In the genomic region with DNA sequence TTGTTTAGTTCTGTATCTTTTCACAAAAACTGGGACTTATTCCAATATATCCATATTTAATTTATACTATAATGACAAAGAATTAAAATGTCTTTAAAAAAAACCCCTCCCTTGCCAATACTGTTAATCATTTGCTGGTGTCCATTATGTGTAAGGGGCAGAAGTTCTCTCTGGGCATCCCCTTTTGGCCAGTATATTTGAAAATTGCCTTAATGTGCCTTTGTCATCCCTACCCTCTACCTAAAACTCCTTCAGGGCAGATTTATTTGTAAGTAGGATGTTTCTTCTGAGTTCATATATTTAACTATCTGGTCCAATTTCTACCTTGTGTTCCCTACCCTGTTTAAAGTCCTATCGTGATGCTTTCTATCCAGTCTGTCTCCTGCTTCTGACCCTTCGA, we compare ENCODE assay signal across 12 cellular contexts.
DNase-seq lines count a peak whose midpoint lies in the region; ATAC-seq and TF ChIP-seq lines count a peak whose summit lies in the region.
"Had no signal": no experiment of that assay in that cellular context is flagged by ENCODE, and none has a peak within 500 bp of the region (broad histone marks: within the 10 kb centered on the region; RNA-seq: fewer than 3 reads in every experiment).

No MANE protein-coding gene starts in this region.

- no peaks in the 10 kb centered on the region for H3K27me3 Mint-ChIP-seq in nephron (ENCODE audit: low read depth)
- no peaks in the 10 kb centered on the region for H3K27me3 Mint-ChIP-seq in natural killer cell treated with Interleukin-12 subunit alpha and Interleukin-12 subunit beta and Interleukin-15 and Interleukin-18, amount 100 ng/mL, for 72 hours
- H3K27me3 Mint-ChIP-seq: naive B cell had no signal

- H3K4me2 ChIP-seq in GM23248 (ENCODE audit: unreplicated experiment) = no peak overlapping the region

- TF ChIP-seq POLR2A in prostate gland (IDR thresholded peaks at IDR 0.05) = no peak

- no peaks in the 10 kb centered on the region for H3K27me3 ChIP-seq in GM23248 (replicated peaks; ENCODE audit: insufficient read depth)
- no peaks in the 10 kb centered on the region for H3K27me3 ChIP-seq in effector memory CD4-positive, alpha-beta T cell (replicated peaks; ENCODE audit: control insufficient read depth, insufficient read depth, low read length, poor library complexity, severe bottlenecking)
- no peaks in the 10 kb centered on the region for H3K27me3 ChIP-seq in prostate gland (replicated peaks; ENCODE audit: insufficient read depth)

- no peaks in the 10 kb centered on the region for H3K36me3 Mint-ChIP-seq in nephron (ENCODE audit: low read depth)
- no peaks in the 10 kb centered on the region for H3K36me3 Mint-ChIP-seq in natural killer cell treated with Interleukin-12 subunit alpha and Interleukin-12 subunit beta and Interleukin-15 and Interleukin-18, amount 100 ng/mL, for 72 hours
- H3K36me3 Mint-ChIP-seq: naive B cell had no signal

- peak overlapping the region; percentile 34; the same call in 1 of the 2 replicates for H3K4me3 ChIP-seq in GM23248
- H3K4me3 ChIP-seq in effector memory CD4-positive, alpha-beta T cell (ENCODE audit: insufficient read depth, low read depth, low read length, poor library complexity, severe bottlenecking) = no peak overlapping the region
- H3K4me3 ChIP-seq in prostate gland = no peak overlapping the region

- DNase-seq in GM23248 (no peak), cerebellar cortex (ENCODE audit: low spot score) (no peak), prostate gland (ENCODE audit: low spot score) (no peak)
- no peak for DNase-seq in effector memory CD4-positive, alpha-beta T cell
- DNase-seq in natural killer cell treated with Interleukin-12 subunit alpha and Interleukin-12 subunit beta and Interleukin-15 and Interleukin-18, amount 100 ng/mL, for 72 hours (ENCODE audit: low spot score) = no peak
- DNase-seq: naive B cell; stimulated activated CD4-positive, alpha-beta T cell treated with anti-CD3 and anti-CD28 coated beads, Interleukin-4, amount 100 ng/mL, for 4 hours; T-helper 17 cell; trophoblast cell had no signal

- peaks cover 54% of the 10 kb centered on the region for H3K79me2 ChIP-seq in GM23248 (ENCODE audit: insufficient read depth)

- no peaks in the 10 kb centered on the region for H4K20me1 ChIP-seq in GM23248 (ENCODE audit: insufficient read depth)

- H3K4me1 ChIP-seq in GM23248 (ENCODE audit: insufficient read depth) (peaks cover 37% of the 10 kb centered on the region), prostate gland (replicated peaks) (no peaks in the 10 kb centered on the region)
- no peaks in the 10 kb centered on the region for H3K4me1 ChIP-seq in effector memory CD4-positive, alpha-beta T cell (ENCODE audit: control insufficient read depth, insufficient read depth, low read length, poor library complexity, severe bottlenecking)

- no peak for TF ChIP-seq CTCF in nephron (IDR thresholded peaks at IDR 0.05; ENCODE audit: unreplicated experiment in 3 of 3)
- TF ChIP-seq CTCF in prostate gland (IDR thresholded peaks at IDR 0.05) = no peak

- H3K4me1 Mint-ChIP-seq in nephron = peaks cover 56% of the 10 kb centered on the region
- peaks cover 0 to 13% of the 10 kb centered on the region in 2 donors for H3K4me1 Mint-ChIP-seq in natural killer cell treated with Interleukin-12 subunit alpha and Interleukin-12 subunit beta and Interleukin-15 and Interleukin-18, amount 100 ng/mL, for 72 hours (ENCODE audit: low read depth in 2 of 2)

- peak overlapping the region; percentile 57; the same call in 1 of the 2 replicates for H2AFZ ChIP-seq in GM23248

- H3K9me3 ChIP-seq in GM23248 (ENCODE audit: low read depth) (no peaks in the 10 kb centered on the region), prostate gland (no peaks in the 10 kb centered on the region)
- H3K9me3 ChIP-seq in effector memory CD4-positive, alpha-beta T cell (ENCODE audit: control insufficient read depth, low read length) = no peaks in the 10 kb centered on the region

- H3K36me3 ChIP-seq in GM23248 (ENCODE audit: low read depth) (no peaks in the 10 kb centered on the region), prostate gland (no peaks in the 10 kb centered on the region)
- H3K36me3 ChIP-seq in effector memory CD4-positive, alpha-beta T cell (ENCODE audit: control insufficient read depth, insufficient read depth, low read length) = no peaks in the 10 kb centered on the region

- H3K9me3 Mint-ChIP-seq in nephron = no peaks in the 10 kb centered on the region
- H3K9me3 Mint-ChIP-seq in natural killer cell treated with Interleukin-12 subunit alpha and Interleukin-12 subunit beta and Interleukin-15 and Interleukin-18, amount 100 ng/mL, for 72 hours = no peaks in the 10 kb centered on the region
- H3K9me3 Mint-ChIP-seq: naive B cell had no signal

- intact Hi-C loops in prostate gland (cut with DNase I) = no loop called here

- H3K27ac Mint-ChIP-seq in nephron = peak overlapping the region; percentile 88 to 93 (median 92)
- no peak overlapping the region for H3K27ac Mint-ChIP-seq in natural killer cell treated with Interleukin-12 subunit alpha and Interleukin-12 subunit beta and Interleukin-15 and Interleukin-18, amount 100 ng/mL, for 72 hours
- H3K27ac Mint-ChIP-seq: T-helper 17 cell had no signal

- no peak overlapping the region for H3K27ac ChIP-seq in GM23248
- H3K27ac ChIP-seq in effector memory CD4-positive, alpha-beta T cell (ENCODE audit: insufficient read depth, low read length, poor library complexity, severe bottlenecking) = no peak overlapping the region
- H3K27ac ChIP-seq in prostate gland = no peak overlapping the region

- 96 to 98% methylated on average over 2 of the region's 2 CpGs for WGBS in GM23248 (ENCODE audit: low coverage in 1 of 2, low lambda C conversion rate in 2 of 2, missing lambda C conversion rate in 2 of 2), 2 experiments
- 76% methylated on average over 2 of the region's 2 CpGs for WGBS in prostate gland

- H3K4me3 Mint-ChIP-seq in nephron = peak overlapping the region in 2 of 3 experiments; percentile 2 to 47
- H3K4me3 Mint-ChIP-seq in natural killer cell treated with Interleukin-12 subunit alpha and Interleukin-12 subunit beta and Interleukin-15 and Interleukin-18, amount 100 ng/mL, for 72 hours = no peak overlapping the region
- H3K4me3 Mint-ChIP-seq: naive B cell, T-helper 17 cell had no signal

- H3K9ac ChIP-seq in GM23248 = no peak overlapping the region

- ATAC-seq in GM18870 (IDR thresholded peaks at IDR 0.05; ENCODE audit: unreplicated experiment) = peak; percentile 37
- peak; percentile 39 for ATAC-seq in HG03378 (IDR thresholded peaks at IDR 0.05; ENCODE audit: unreplicated experiment)
- no peak for ATAC-seq in natural killer cell treated with Interleukin-12 subunit alpha and Interleukin-12 subunit beta and Interleukin-15 and Interleukin-18, amount 100 ng/mL, for 72 hours
- ATAC-seq: T-helper 17 cell had no signal

- no peaks in the 10 kb centered on the region for H3K9me2 ChIP-seq in GM23248 (ENCODE audit: insufficient read depth)

- H3F3A ChIP-seq in GM23248 (ENCODE audit: insufficient read depth) = peaks cover 19% of the 10 kb centered on the region; the same call in 1 of the 2 replicates

- in situ Hi-C loops in GM23248 (cut with MboI) = no loop called here

Comparison
In these comparisons a context has a peak if more than half of its experiments do, and no peak if none do; other contexts are left out.
1. ATAC-seq: peak in GM18870 (single experiment) and HG03378 (single experiment); none in natural killer cell treated with Interleukin-12 subunit alpha and Interleukin-12 subunit beta and Interleukin-15 and Interleukin-18, amount 100 ng/mL, for 72 hours (0 of 2).
2. H3K27ac Mint-ChIP-seq: peak in nephron (3 of 3); none in natural killer cell treated with Interleukin-12 subunit alpha and Interleukin-12 subunit beta and Interleukin-15 and Interleukin-18, amount 100 ng/mL, for 72 hours (0 of 2).